ENCODE assay signal across 10 cellular contexts in genomic region chr9:111898331-111899096, GRCh38. TPM values are rescaled to one million over a fixed set of nuclear protein-coding genes. Genes with fewer than 3 reads are reported as not detected.
DNase-seq lines count a peak whose midpoint lies in the region; ATAC-seq and TF ChIP-seq lines count a peak whose summit lies in the region.
"Had no signal": no experiment of that assay in that cellular context is flagged by ENCODE, and none has a peak within 500 bp of the region (broad histone marks: within the 10 kb centered on the region; RNA-seq: fewer than 3 reads in every experiment).

No MANE protein-coding gene starts in this region.

- DNase-seq in CD4-positive, alpha-beta memory T cell: no peak
- DNase-seq in MG63 (no peak), endodermal cell (no peak), ovary (no peak), HPDE6-E6E7 (ENCODE audit: extremely low spot score) (no peak), NCI-H748 treated with DMSO at 0.1 percent for 48 hours (lab: John Stamatoyannopoulos, UW) (no peak)
- DNase-seq: activated CD8-positive, alpha-beta memory T cell treated with anti-CD3 and anti-CD28 coated beads, Interleukin-2, amount 50 U/mL, for 48 hours; NCI-H510A had no signal

- peaks cover 13 to 24% (median 15%) of the 10 kb centered on the region in 4 donors for H3K4me1 Mint-ChIP-seq in CD4-positive, alpha-beta memory T cell
- H3K4me1 Mint-ChIP-seq in endodermal cell: no peaks in the 10 kb centered on the region

- no peak overlapping the region for H3K27ac Mint-ChIP-seq in CD4-positive, alpha-beta memory T cell
- H3K27ac Mint-ChIP-seq in endodermal cell: no peak overlapping the region

- POLR2A ChIA-PET in CD4-positive, alpha-beta memory T cell (lab: Charles Lee; ENCODE audit: partially characterized antibody): interaction anchor here (1.5 to 4.2 kb wide), 8 partner anchors 17 to 434 kb away, joined by 4 to 92 read pairs (median 24); partner anchors contain the start of gene PTBP3

- peak overlapping the region; percentile 87 to 97 for H3K4me3 ChIP-seq in CD4-positive, alpha-beta memory T cell (ENCODE audit: low read length in 2 of 2)
- H3K4me3 ChIP-seq in MG63 (peak overlapping the region; percentile 86), endodermal cell (ENCODE audit: low read length) (peak overlapping the region; percentile 95), ovary (peak overlapping the region; percentile 86)

- H3K4me3 Mint-ChIP-seq in CD4-positive, alpha-beta memory T cell: no peak overlapping the region
- H3K4me3 Mint-ChIP-seq in endodermal cell: no peak overlapping the region

- ATAC-seq in HG03095 (IDR thresholded peaks at IDR 0.05; ENCODE audit: unreplicated experiment) (no peak), GM18861 (IDR thresholded peaks at IDR 0.05; ENCODE audit: unreplicated experiment) (no peak)

- H3K27ac ChIP-seq in CD4-positive, alpha-beta memory T cell (ENCODE audit: low read depth, low read length): peak overlapping the region; percentile 70
- H3K27ac ChIP-seq in endodermal cell (ENCODE audit: low read depth, low read length) (no peak overlapping the region), ovary (peak overlapping the region in 1 of 2 donors; percentile 83)

- WGBS in endodermal cell (ENCODE audit: insufficient coverage in 1 of 2, insufficient read length in 1 of 2), 2 experiments: 60 to 86% methylated on average over 1 to 3 of the region's 4 CpGs
- WGBS in ovary, 3 donors: 8 to 11% (median 11%) methylated on average over 4 of the region's 4 CpGs

- peaks cover 57% of the 10 kb centered on the region for H3K4me1 ChIP-seq in CD4-positive, alpha-beta memory T cell (ENCODE audit: insufficient read depth, low read length)
- no peaks in the 10 kb centered on the region for H3K4me1 ChIP-seq in endodermal cell (ENCODE audit: control insufficient read depth, insufficient read depth, low read length)
- H3K4me1 ChIP-seq in ovary (ENCODE audit: insufficient read depth): peaks cover 19% of the 10 kb centered on the region

- CTCF ChIA-PET in CD4-positive, alpha-beta memory T cell (lab: Charles Lee; ENCODE audit: partially characterized antibody): interaction anchor here (1.1 to 3.1 kb wide), 2 partner anchors 27 to 176 kb away, joined by 4 to 19 read pairs; no protein-coding TSS in a partner anchor

- no peak overlapping the region for H3K9ac ChIP-seq in endodermal cell (ENCODE audit: extremely low read depth, low read length, poor library complexity, severe bottlenecking)

- intact Hi-C loops in CD4-positive, alpha-beta memory T cell (cut with micrococcal nuclease): loop anchor here (1.0 to 5.0 kb wide), 3 partner anchors 17 to 266 kb away; partner anchors contain the start of gene DNAJC25
- intact Hi-C loops in ovary (cut with DNase I): loop anchor here in 2 of 4 donors (5.0 to 10.0 kb wide), 3 partner anchors 174 to 1816 kb away; partner anchors contain the start of gene ZFP37 (in 1 of the 2)

- TF ChIP-seq CTCF in endodermal cell (conservative IDR thresholded peaks at IDR 0.05) (no peak), ovary (IDR thresholded peaks at IDR 0.05) (no peak)

- TF ChIP-seq EP300 in ovary (IDR thresholded peaks at IDR 0.05): no peak

- H3K36me3 Mint-ChIP-seq in CD4-positive, alpha-beta memory T cell: peaks cover 0 to 4% of the 10 kb centered on the region in 2 donors
- no peaks in the 10 kb centered on the region for H3K36me3 Mint-ChIP-seq in endodermal cell (ENCODE audit: low read depth)

- H3K27me3 Mint-ChIP-seq in CD4-positive, alpha-beta memory T cell: no peaks in the 10 kb centered on the region
- no peaks in the 10 kb centered on the region for H3K27me3 Mint-ChIP-seq in endodermal cell (ENCODE audit: insufficient read depth)

- H3K9me3 Mint-ChIP-seq in CD4-positive, alpha-beta memory T cell: no peaks in the 10 kb centered on the region
- no peaks in the 10 kb centered on the region for H3K9me3 Mint-ChIP-seq in endodermal cell

- no peaks in the 10 kb centered on the region for H3K36me3 ChIP-seq in CD4-positive, alpha-beta memory T cell (ENCODE audit: insufficient read depth, low read length)
- H3K36me3 ChIP-seq in MG63 (peaks cover 29% of the 10 kb centered on the region), endodermal cell (ENCODE audit: control insufficient read depth, insufficient read depth, low read length) (no peaks in the 10 kb centered on the region), ovary (no peaks in the 10 kb centered on the region)

- no peaks in the 10 kb centered on the region for H3K9me3 ChIP-seq in CD4-positive, alpha-beta memory T cell (ENCODE audit: control insufficient read depth in 1 of 2, low read length in 2 of 2)
- H3K9me3 ChIP-seq in MG63: no peaks in the 10 kb centered on the region
- H3K9me3 ChIP-seq in endodermal cell (ENCODE audit: control insufficient read depth, low read length): no peaks in the 10 kb centered on the region
- H3K9me3 ChIP-seq in ovary: no peaks in the 10 kb centered on the region

- TF ChIP-seq POLR2A in ovary (IDR thresholded peaks at IDR 0.05): no peak

- H3K27me3 ChIP-seq in CD4-positive, alpha-beta memory T cell (ENCODE audit: insufficient read depth, low read length): no peaks in the 10 kb centered on the region
- H3K27me3 ChIP-seq in MG63 (no peaks in the 10 kb centered on the region), endodermal cell (ENCODE audit: control insufficient read depth, insufficient read depth, low read length, poor library complexity, severe bottlenecking) (no peaks in the 10 kb centered on the region), ovary (no peaks in the 10 kb centered on the region)

RNA-seq across cellular contexts. Expression of gene UGCG, which starts 1.9 kb away (rescaled TPM):
- 10 to 100 TPM; 26.3 to 29.7 TPM for total RNA-seq in CD4-positive, alpha-beta memory T cell
- 10 to 100 TPM; 13.0 to 14.7 TPM for polyA plus RNA-seq in CD4-positive, alpha-beta memory T cell
- total RNA-seq in MG63 (2014; rRNA removed; shearing (Covaris generic); ENCODE audit: low replicate concordance): 35.9 and 48.5 TPM in 2 replicates
- 10 to 100 TPM; 20.0 to 22.4 TPM for total RNA-seq in endodermal cell
- polyA plus RNA-seq in endodermal cell (2013, experiment 1 of 2): 20.5 TPM
- 19.2 TPM for polyA plus RNA-seq in endodermal cell (2013, experiment 2 of 2)
- 10 to 100 TPM; 18.6 to 74.1 (median 22.5) TPM for total RNA-seq in ovary
- polyA plus RNA-seq in ovary: 10 to 100 TPM; 13.1 to 15.5 TPM
